ENCODE assay signal across 10 cellular contexts in genomic region chr11:33732176-33732575, GRCh38. TPM values are rescaled to one million over a fixed set of nuclear protein-coding genes. Genes with fewer than 3 reads are reported as not detected.
DNase-seq lines count a peak whose midpoint lies in the region; ATAC-seq and TF ChIP-seq lines count a peak whose summit lies in the region.
"Had no signal": no experiment of that assay in that cellular context is flagged by ENCODE, and none has a peak within 500 bp of the region (broad histone marks: within the 10 kb centered on the region; RNA-seq: fewer than 3 reads in every experiment).

No MANE protein-coding gene starts in this region.

- peaks cover 40 to 81% (median 50%) of the 10 kb centered on the region in 10 experiments for H3K4me1 ChIP-seq in BLaER1 treated with 17β-estradiol and CSF1 and Interleukin-3, amounts not matched to agents 10 nM and 100 nM
- H3K4me1 ChIP-seq in esophagus muscularis mucosa = peaks cover 41 to 71% (median 70%) of the 10 kb centered on the region in 4 donors
- H3K4me1 ChIP-seq: prostate gland had no signal

- H3K4me2 ChIP-seq in BLaER1 treated with 17β-estradiol and CSF1 and Interleukin-3, amounts not matched to agents 10 nM and 100 nM = peak overlapping the region; percentile 34 to 99 (median 83)

- H4K20me1 ChIP-seq in BLaER1 treated with 17β-estradiol and CSF1 and Interleukin-3, amounts not matched to agents 10 nM and 100 nM = peaks cover 0 to 42% (median 12%) of the 10 kb centered on the region in 11 experiments; a peak in 8 of 22 replicates

- peaks cover 78% of the 10 kb centered on the region for H3K4me1 Mint-ChIP-seq in HFFc6 (ENCODE audit: low read depth)
- H3K4me1 Mint-ChIP-seq in memory B cell = peaks cover 33% of the 10 kb centered on the region
- H3K4me1 Mint-ChIP-seq in WTC11 = peaks cover 29% of the 10 kb centered on the region

- peak overlapping the region; percentile 31 for H3K4me3 Mint-ChIP-seq in HFFc6
- H3K4me3 Mint-ChIP-seq in memory B cell = no peak overlapping the region
- H3K4me3 Mint-ChIP-seq in WTC11 = no peak overlapping the region

- TF ChIP-seq CTCF in HFFc6 (IDR thresholded peaks at IDR 0.05) (no peak), WTC11 (IDR thresholded peaks at IDR 0.05) (no peak), GM10248 (IDR thresholded peaks at IDR 0.05; ENCODE audit: control extremely low read depth, extremely low read depth, low read depth, missing control alignments) (no peak), esophagus muscularis mucosa (IDR thresholded peaks at IDR 0.05) (no peak)

- peaks cover 6 to 32% (median 14%) of the 10 kb centered on the region in 11 experiments; a peak in 14 of 22 replicates for H3K36me3 ChIP-seq in BLaER1 treated with 17β-estradiol and CSF1 and Interleukin-3, amounts not matched to agents 10 nM and 100 nM
- peaks cover 0 to 27% (median 4%) of the 10 kb centered on the region in 4 donors for H3K36me3 ChIP-seq in esophagus muscularis mucosa
- H3K36me3 ChIP-seq: prostate gland had no signal

- H3K9me3 Mint-ChIP-seq in HFFc6 (peaks cover 11% of the 10 kb centered on the region), memory B cell (peaks cover 2% of the 10 kb centered on the region), WTC11 (0 out of 2 replicates have a peak, but pooled peaks cover 6% of the 10 kb centered on the region)

- no peak for TF ChIP-seq EP300 in esophagus muscularis mucosa (IDR thresholded peaks at IDR 0.05)

- H3K36me3 Mint-ChIP-seq in HFFc6 (ENCODE audit: low read depth) (peaks cover 65% of the 10 kb centered on the region), memory B cell (peaks cover 3% of the 10 kb centered on the region), WTC11 (peaks cover 10% of the 10 kb centered on the region)

- DNase-seq in HFFc6 (no peak), UCSD-AML1 (lab: John Stamatoyannopoulos, UW; ENCODE audit: unreplicated experiment) (peak; percentile 16), memory B cell (ENCODE audit: low spot score in 2 of 2) (no peak), WTC11 (ENCODE audit: low spot score) (no peak), cortex of kidney (lab: John Stamatoyannopoulos, UW) (no peak), GM10248 (ENCODE audit: extremely low spot score) (no peak), esophagus muscularis mucosa (ENCODE audit: extremely low spot score) (no peak)
- DNase-seq: kidney glomerular epithelial cell had no signal

- ATAC-seq in memory B cell (ENCODE audit: low read depth) (no peak), WTC11 (no peak)

- peak overlapping the region in 2 of 10 experiments; percentile 89 to 95; a peak in 3 of 20 replicates for H3K4me3 ChIP-seq in BLaER1 treated with 17β-estradiol and CSF1 and Interleukin-3, amounts not matched to agents 10 nM and 100 nM
- H3K4me3 ChIP-seq in esophagus muscularis mucosa = no peak overlapping the region
- H3K4me3 ChIP-seq: prostate gland had no signal

- peaks cover 0 to 20% (median 3%) of the 10 kb centered on the region in 11 experiments; a peak in 7 of 22 replicates for H3K9me3 ChIP-seq in BLaER1 treated with 17β-estradiol and CSF1 and Interleukin-3, amounts not matched to agents 10 nM and 100 nM (replicated peaks in 1 of 11)
- no peaks in the 10 kb centered on the region for H3K9me3 ChIP-seq in esophagus muscularis mucosa
- H3K9me3 ChIP-seq: prostate gland had no signal

- no peak for TF ChIP-seq POLR2A in esophagus muscularis mucosa (IDR thresholded peaks at IDR 0.05; ENCODE audit: low read depth)

- H3K27ac Mint-ChIP-seq in HFFc6 (peak overlapping the region; percentile 68), memory B cell (peak overlapping the region; percentile 67), WTC11 (no peak overlapping the region)

- peaks cover 0 to 11% (median 0%) of the 10 kb centered on the region in 11 experiments; a peak in 3 of 22 replicates for H3K27me3 ChIP-seq in BLaER1 treated with 17β-estradiol and CSF1 and Interleukin-3, amounts not matched to agents 10 nM and 100 nM
- H3K27me3 ChIP-seq in esophagus muscularis mucosa = no peaks in the 10 kb centered on the region

- peak overlapping the region in 2 of 11 experiments; percentile 30 to 61; a peak in 2 of 22 replicates for H3K9ac ChIP-seq in BLaER1 treated with 17β-estradiol and CSF1 and Interleukin-3, amounts not matched to agents 10 nM and 100 nM

- intact Hi-C loops in esophagus muscularis mucosa (cut with DNase I) = loop anchor here (5.0 kb wide), 1 partner anchor 35 kb away; no protein-coding TSS in a partner anchor

- POLR2A ChIA-PET in WTC11 (lab: Charles Lee) = no interaction called here
- POLR2A ChIA-PET in GM10248 (lab: Yijun Ruan, JAX) = no interaction called here

- H3K27ac ChIP-seq in BLaER1 treated with 17β-estradiol and CSF1 and Interleukin-3, amounts not matched to agents 10 nM and 100 nM = peak overlapping the region in 7 of 11 experiments; percentile 21 to 71 (median 48); a peak in 11 of 22 replicates
- H3K27ac ChIP-seq in esophagus muscularis mucosa (replicated peaks in 1 of 4) = peak overlapping the region in 2 of 4 donors; percentile 43 to 94
- H3K27ac ChIP-seq: prostate gland had no signal

- 83% methylated on average over 4 of the region's 4 CpGs for WGBS in esophagus muscularis mucosa

- H3K27me3 Mint-ChIP-seq in HFFc6 (ENCODE audit: insufficient read depth) (peaks cover 2% of the 10 kb centered on the region), memory B cell (no peaks in the 10 kb centered on the region), WTC11 (ENCODE audit: low read depth) (peaks cover 12% of the 10 kb centered on the region)

- CTCF ChIA-PET in WTC11 (lab: Charles Lee) = no interaction called here
- CTCF ChIA-PET in GM10248 (lab: Yijun Ruan, JAX) = interaction anchor here (1.6 to 18.5 kb wide), 2 partner anchors 10 to 12 kb away, joined by 9 to 265 read pairs; no protein-coding TSS in a partner anchor

TF ChIP-seq in WTC11, 78 proteins besides CTCF, POLR2A, EP300 and RAD21:
- no peak for TF ChIP-seq ZNF423 (CRISPR knock-in tag; IDR thresholded peaks at IDR 0.05)

RNA-seq across cellular contexts. Expression of gene CD59, which starts 4.0 kb away (rescaled TPM):
- 1,000 to 10,000 TPM; 1,095 to 1,408 (median 1,232) TPM for total RNA-seq in HFFc6 (2021; fragmentation: NEBNext Ultra II Directional; extraction: Animal tissue kit (Norgen Biotek cat#: 25700))
- total RNA-seq in WTC11 (2021) (65.8 to 86.7 TPM (median 79.7 TPM) in 3 replicates), esophagus muscularis mucosa (100 to 1,000 TPM; 135 to 528 (median 378) TPM)

RNA-seq across cellular contexts. Expression of gene C11orf91, which starts 31.6 kb away (rescaled TPM):
- total RNA-seq in HFFc6 (2021; fragmentation: NEBNext Ultra II Directional; extraction: Animal tissue kit (Norgen Biotek cat#: 25700)) = under 1 TPM in 4 of 6 experiments, not detected in 2; 0.59 to 0.65 (median 0.60) TPM
- total RNA-seq in WTC11 (2021) = 0.22 TPM in 1 of 3 replicates, not detected in the others
- not detected for total RNA-seq in esophagus muscularis mucosa
- total RNA-seq: prostate gland had no signal

RNA-seq across cellular contexts. Expression of gene FBXO3, which starts 42.1 kb away (rescaled TPM):
- total RNA-seq in HFFc6 (2021; fragmentation: NEBNext Ultra II Directional; extraction: Animal tissue kit (Norgen Biotek cat#: 25700)) = 10 to 100 TPM; 25.3 to 30.0 (median 27.3) TPM
- 14.5 to 19.0 TPM (median 15.7 TPM) in 3 replicates for total RNA-seq in WTC11 (2021)
- 10 to 100 TPM; 26.5 to 49.2 (median 43.8) TPM for total RNA-seq in esophagus muscularis mucosa
